ENCODE assay signal across 25 cellular contexts in genomic region chr3:143280984-143281383, GRCh38.
DNase-seq lines count a peak whose midpoint lies in the region; ATAC-seq, FAIRE-seq and TF ChIP-seq lines count a peak whose summit lies in the region.
"Had no signal": no experiment of that assay in that cellular context is flagged by ENCODE, and none has a peak within 500 bp of the region (broad histone marks: within the 10 kb centered on the region; RNA-seq: fewer than 3 reads in every experiment).

No MANE protein-coding gene starts in this region.

- H2AFZ ChIP-seq in DND-41 (ENCODE audit: low read depth, low read length) (no peak overlapping the region), K562 (ENCODE audit: low read depth, low read length) (peak overlapping the region; percentile 6; the same call in 1 of the 2 replicates)

- no peak for TF ChIP-seq CTCF in DND-41 (IDR thresholded peaks at IDR 0.05; ENCODE audit: borderline replicate concordance, extremely low read depth, low read length, poor library complexity, severe bottlenecking)
- no peak for TF ChIP-seq CTCF in K562 (IDR thresholded peaks at IDR 0.05 in 2 of 3, conservative IDR thresholded peaks at IDR 0.05 in 1 of 3; ENCODE audit: insufficient read depth in 2 of 3, low read depth in 1 of 3, low read length in 3 of 3)
- no peak for TF ChIP-seq CTCF in foreskin fibroblast (IDR thresholded peaks at IDR 0.05; ENCODE audit: low read depth, low read length)
- TF ChIP-seq CTCF in gastrocnemius medialis (IDR thresholded peaks at IDR 0.05 in 4 of 5, conservative IDR thresholded peaks at IDR 0.05 in 1 of 5) = no peak

- H4K20me1 ChIP-seq in DND-41 (ENCODE audit: insufficient read depth, low read length) (no peaks in the 10 kb centered on the region), K562 (replicated peaks; ENCODE audit: control insufficient read depth, insufficient read depth, low read length) (no peaks in the 10 kb centered on the region)

- H3K27ac Mint-ChIP-seq in natural killer cell treated with Interleukin-12 subunit alpha and Interleukin-12 subunit beta and Interleukin-15 and Interleukin-18, amount 100 ng/mL, for 72 hours = peak overlapping the region; percentile 88 to 95
- H3K27ac Mint-ChIP-seq: CD8-positive, alpha-beta memory T cell; HFFc6 had no signal

- DNase-seq in DND-41 (no peak), K562 (ENCODE audit: extremely low read depth in 1 of 4, low spot score in 3 of 4) (no peak), foreskin fibroblast (peak; percentile 16 to 38), NCI-H226 (no peak), gastrocnemius medialis (no peak)
- peak; percentile 86 for DNase-seq in natural killer cell treated with Interleukin-12 subunit alpha and Interleukin-12 subunit beta and Interleukin-15 and Interleukin-18, amount 100 ng/mL, for 72 hours (ENCODE audit: low spot score)
- DNase-seq: ACHN; BE2C; C1 segment of cervical spinal cord; CD4-positive, CD25-positive, alpha-beta regulatory T cell; CD8-positive, alpha-beta memory T cell; COR-L47; DMS 273 treated with DMSO at 0.1 percent for 48 hours; DMS53; GOT3; H7; HFFc6 had no signal

- CTCF ChIA-PET in K562 (lab: Yijun Ruan, JAX; ENCODE audit: low intra/inter-chr PET ratio) = interaction anchor here (0.6 kb wide), 1 partner anchor 161 kb away, joined by 5 read pairs; no protein-coding TSS in a partner anchor

- 0 out of 2 replicates have a peak overlapping the region, but pooled peaks have one; percentile 19 for H3K27ac ChIP-seq in DND-41 (ENCODE audit: low read length)
- H3K27ac ChIP-seq in K562 (ENCODE audit: extremely low read depth, low read depth, low read length) = no peak overlapping the region
- no peak overlapping the region for H3K27ac ChIP-seq in gastrocnemius medialis

- no peaks in the 10 kb centered on the region for H3K27me3 Mint-ChIP-seq in natural killer cell treated with Interleukin-12 subunit alpha and Interleukin-12 subunit beta and Interleukin-15 and Interleukin-18, amount 100 ng/mL, for 72 hours
- H3K27me3 Mint-ChIP-seq: CD4-positive, CD25-positive, alpha-beta regulatory T cell had no signal

- H3K79me2 ChIP-seq in DND-41 (ENCODE audit: insufficient read depth, low read length) (no peaks in the 10 kb centered on the region), K562 (ENCODE audit: control insufficient read depth, insufficient read depth, low read length) (no peaks in the 10 kb centered on the region)

- peaks cover 43% of the 10 kb centered on the region for H3K4me1 ChIP-seq in DND-41 (ENCODE audit: insufficient read depth, low read length)
- peaks cover 6 to 52% of the 10 kb centered on the region in 2 experiments; a peak in 3 of 5 replicates for H3K4me1 ChIP-seq in K562 (replicated peaks in 1 of 2; ENCODE audit: control insufficient read depth in 2 of 2, insufficient read depth in 2 of 2, low read length in 2 of 2)
- no peaks in the 10 kb centered on the region for H3K4me1 ChIP-seq in gastrocnemius medialis
- H3K4me1 ChIP-seq: BE2C had no signal

- intact Hi-C loops in K562 (cut with micrococcal nuclease) (no loop called here), gastrocnemius medialis (cut with DNase I; ENCODE audit: low total_unique reads) (no loop called here)

- H3K9me1 ChIP-seq in K562 (ENCODE audit: control insufficient read depth, insufficient read depth, low read length) = no peaks in the 10 kb centered on the region

- no peak for FAIRE-seq in K562 (lab: Jason Lieb, UNC)
- FAIRE-seq: A204.1, G401.6, GM12891, GM19239, HepG2 had no signal

- no peak for TF ChIP-seq POLR2A in K562 (conservative IDR thresholded peaks at IDR 0.05)
- TF ChIP-seq POLR2A in gastrocnemius medialis (IDR thresholded peaks at IDR 0.05) = no peak

- H3K9me3 ChIP-seq in DND-41 (ENCODE audit: insufficient read depth, low read length, severe bottlenecking) (no peaks in the 10 kb centered on the region), K562 (replicated peaks; ENCODE audit: control insufficient read depth, insufficient read depth, low read depth, low read length) (no peaks in the 10 kb centered on the region), gastrocnemius medialis (no peaks in the 10 kb centered on the region)
- H3K9me3 ChIP-seq: BE2C had no signal

- H3K27me3 ChIP-seq in DND-41 (ENCODE audit: insufficient read depth, low read length, poor library complexity) = no peaks in the 10 kb centered on the region
- no peaks in the 10 kb centered on the region for H3K27me3 ChIP-seq in K562 (ENCODE audit: control insufficient read depth in 2 of 2, insufficient read depth in 2 of 2, low read length in 2 of 2)
- H3K27me3 ChIP-seq in gastrocnemius medialis = no peaks in the 10 kb centered on the region
- H3K27me3 ChIP-seq: BE2C had no signal

- H3K36me3 ChIP-seq in DND-41 (ENCODE audit: insufficient read depth, low read length) (no peaks in the 10 kb centered on the region), K562 (ENCODE audit: control insufficient read depth, insufficient read depth, low read length) (no peaks in the 10 kb centered on the region), gastrocnemius medialis (no peaks in the 10 kb centered on the region)
- H3K36me3 ChIP-seq: BE2C had no signal

- no TSS peak for BruUV-seq in K562 (replicated peaks; lab: Mats Ljungman, UMichigan)

- POLR2A ChIA-PET in K562 (lab: Yijun Ruan, JAX) = interaction anchor here (1.2 kb wide), 1 partner anchor 8 kb away, joined by 3 read pairs; no protein-coding TSS in a partner anchor

- ATAC-seq in DND-41 (ENCODE audit: insufficient read depth, low read depth) (peak; percentile 6; the same call in 1 of the 3 replicates), K562 (no peak), GM19328 (IDR thresholded peaks at IDR 0.05; ENCODE audit: unreplicated experiment) (no peak), GM19467 (IDR thresholded peaks at IDR 0.05; ENCODE audit: unreplicated experiment) (no peak), gastrocnemius medialis (no peak)
- peak; percentile 90 to 93 for ATAC-seq in natural killer cell treated with Interleukin-12 subunit alpha and Interleukin-12 subunit beta and Interleukin-15 and Interleukin-18, amount 100 ng/mL, for 72 hours
- ATAC-seq: HCT116, HepG2 had no signal

- in situ Hi-C loops in K562 (cut with MboI) = no loop called here
- in situ Hi-C loops in gastrocnemius medialis (cut with MboI; ENCODE audit: low sequenced_read_pairs in 4 of 4) = no loop called here

- no peaks in the 10 kb centered on the region for H3K9me3 Mint-ChIP-seq in natural killer cell treated with Interleukin-12 subunit alpha and Interleukin-12 subunit beta and Interleukin-15 and Interleukin-18, amount 100 ng/mL, for 72 hours
- H3K9me3 Mint-ChIP-seq: HFFc6 had no signal

- peaks cover 72 to 76% of the 10 kb centered on the region in 2 donors for H3K4me1 Mint-ChIP-seq in natural killer cell treated with Interleukin-12 subunit alpha and Interleukin-12 subunit beta and Interleukin-15 and Interleukin-18, amount 100 ng/mL, for 72 hours (ENCODE audit: low read depth in 2 of 2)

- peak overlapping the region; percentile 53 for H3K4me3 Mint-ChIP-seq in natural killer cell treated with Interleukin-12 subunit alpha and Interleukin-12 subunit beta and Interleukin-15 and Interleukin-18, amount 100 ng/mL, for 72 hours
- H3K4me3 Mint-ChIP-seq: CD4-positive, CD25-positive, alpha-beta regulatory T cell; CD8-positive, alpha-beta memory T cell; HFFc6 had no signal

- H3K4me2 ChIP-seq in DND-41 (ENCODE audit: insufficient read depth, low read length) = no peak overlapping the region
- no peak overlapping the region for H3K4me2 ChIP-seq in K562 (ENCODE audit: insufficient read depth, low read length)

- H3K36me3 Mint-ChIP-seq in natural killer cell treated with Interleukin-12 subunit alpha and Interleukin-12 subunit beta and Interleukin-15 and Interleukin-18, amount 100 ng/mL, for 72 hours = peaks cover 6% of the 10 kb centered on the region

- no peak for TF ChIP-seq EP300 in K562 (IDR thresholded peaks at IDR 0.05; ENCODE audit: low read length)

- 95% methylated on average over 2 of the region's 2 CpGs for WGBS in K562 (ENCODE audit: insufficient coverage, low coverage, missing lambda C conversion rate)

- H3K9ac ChIP-seq in DND-41 (ENCODE audit: low read depth, low read length) (no peak overlapping the region), K562 (ENCODE audit: insufficient read depth in 1 of 2, low read depth in 2 of 2, low read length in 2 of 2) (no peak overlapping the region)

- H3K4me3 ChIP-seq in DND-41 (ENCODE audit: low read depth in 1 of 2, low read length in 2 of 2) (no peak overlapping the region), K562 (no peak overlapping the region), foreskin fibroblast (ENCODE audit: low read depth in 1 of 2, low read length in 2 of 2) (no peak overlapping the region), gastrocnemius medialis (no peak overlapping the region)

- TF ChIP-seq RAD21 in K562 (CRISPR knock-in tag; conservative IDR thresholded peaks at IDR 0.05 in 1 of 2, IDR thresholded peaks at IDR 0.05 in 1 of 2) = no peak

TF ChIP-seq in K562, 482 proteins besides CTCF, POLR2A, EP300 and RAD21:
- no peak for TF ChIP-seq KDM4B (IDR thresholded peaks at IDR 0.05; ENCODE audit: borderline replicate concordance in 2 of 2, low read depth in 1 of 2)
- TF ChIP-seq, protein P1, sequence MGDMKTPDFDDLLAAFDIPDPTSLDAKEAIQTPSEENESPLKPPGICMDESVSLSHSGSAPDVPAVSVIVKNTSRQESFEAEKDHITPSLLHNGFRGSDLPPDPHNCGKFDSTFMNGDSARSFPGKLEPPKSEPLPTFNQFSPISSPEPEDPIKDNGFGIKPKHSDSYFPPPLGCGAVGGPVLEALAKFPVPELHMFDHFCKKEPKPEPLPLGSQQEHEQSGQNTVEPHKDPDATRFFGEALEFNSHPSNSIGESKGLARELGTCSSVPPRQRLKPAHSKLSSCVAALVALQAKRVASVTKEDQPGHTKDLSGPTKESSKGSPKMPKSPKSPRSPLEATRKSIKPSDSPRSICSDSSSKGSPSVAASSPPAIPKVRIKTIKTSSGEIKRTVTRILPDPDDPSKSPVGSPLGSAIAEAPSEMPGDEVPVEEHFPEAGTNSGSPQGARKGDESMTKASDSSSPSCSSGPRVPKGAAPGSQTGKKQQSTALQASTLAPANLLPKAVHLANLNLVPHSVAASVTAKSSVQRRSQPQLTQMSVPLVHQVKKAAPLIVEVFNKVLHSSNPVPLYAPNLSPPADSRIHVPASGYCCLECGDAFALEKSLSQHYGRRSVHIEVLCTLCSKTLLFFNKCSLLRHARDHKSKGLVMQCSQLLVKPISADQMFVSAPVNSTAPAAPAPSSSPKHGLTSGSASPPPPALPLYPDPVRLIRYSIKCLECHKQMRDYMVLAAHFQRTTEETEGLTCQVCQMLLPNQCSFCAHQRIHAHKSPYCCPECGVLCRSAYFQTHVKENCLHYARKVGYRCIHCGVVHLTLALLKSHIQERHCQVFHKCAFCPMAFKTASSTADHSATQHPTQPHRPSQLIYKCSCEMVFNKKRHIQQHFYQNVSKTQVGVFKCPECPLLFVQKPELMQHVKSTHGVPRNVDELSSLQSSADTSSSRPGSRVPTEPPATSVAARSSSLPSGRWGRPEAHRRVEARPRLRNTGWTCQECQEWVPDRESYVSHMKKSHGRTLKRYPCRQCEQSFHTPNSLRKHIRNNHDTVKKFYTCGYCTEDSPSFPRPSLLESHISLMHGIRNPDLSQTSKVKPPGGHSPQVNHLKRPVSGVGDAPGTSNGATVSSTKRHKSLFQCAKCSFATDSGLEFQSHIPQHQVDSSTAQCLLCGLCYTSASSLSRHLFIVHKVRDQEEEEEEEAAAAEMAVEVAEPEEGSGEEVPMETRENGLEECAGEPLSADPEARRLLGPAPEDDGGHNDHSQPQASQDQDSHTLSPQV (IDR thresholded peaks at IDR 0.05) = 0 out of 2 replicates have a peak, but pooled peaks have one; percentile 1

Comparison
In these comparisons a context has a peak if more than half of its experiments do, and no peak if none do; other contexts are left out.
1. ATAC-seq: peak in DND-41 (single experiment) and natural killer cell treated with Interleukin-12 subunit alpha and Interleukin-12 subunit beta and Interleukin-15 and Interleukin-18, amount 100 ng/mL, for 72 hours (2 of 2); none in K562 (single experiment), GM19328 (single experiment), GM19467 (single experiment) and gastrocnemius medialis (0 of 2).
2. DNase-seq: peak in foreskin fibroblast (2 of 2) and natural killer cell treated with Interleukin-12 subunit alpha and Interleukin-12 subunit beta and Interleukin-15 and Interleukin-18, amount 100 ng/mL, for 72 hours (single experiment); none in DND-41 (single experiment), K562 (0 of 4), NCI-H226 (single experiment) and gastrocnemius medialis (0 of 2).